ENCODE assay signal across 31 cellular contexts in the genomic region with DNA sequence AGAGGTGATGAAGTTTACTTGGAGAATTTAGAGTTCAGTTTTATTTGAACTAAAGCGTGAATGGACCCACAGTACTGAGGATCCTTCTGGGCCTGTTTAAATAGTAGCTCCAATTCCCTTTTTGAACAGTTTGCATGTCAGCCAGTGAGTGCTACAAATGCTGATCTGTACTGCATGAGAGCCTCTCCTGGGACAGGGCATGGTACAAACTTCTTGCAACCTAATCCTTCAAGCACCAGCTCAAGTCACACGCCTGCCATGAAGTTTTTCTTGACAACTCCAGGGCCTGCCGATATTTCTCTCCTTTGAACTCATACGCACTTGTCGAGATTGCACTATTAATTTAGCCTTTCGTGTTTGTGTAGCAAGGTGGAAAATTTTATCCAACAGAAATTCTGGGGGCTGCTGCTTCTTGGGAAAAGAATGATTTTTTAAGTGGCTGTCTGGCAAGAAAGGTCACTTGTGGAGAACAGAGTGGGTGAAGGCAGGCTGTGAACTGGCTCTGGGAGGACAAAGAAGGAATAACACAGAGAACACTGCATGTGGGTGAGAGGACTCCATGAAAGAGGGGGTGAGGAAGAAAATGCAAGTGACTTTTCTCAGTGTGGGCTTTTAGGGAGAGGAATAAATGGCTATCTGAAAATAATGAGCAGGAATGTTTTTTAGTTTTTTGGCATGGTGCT.
DNase-seq lines count a peak whose midpoint lies in the region; ATAC-seq and TF ChIP-seq lines count a peak whose summit lies in the region.
"Had no signal": no experiment of that assay in that cellular context is flagged by ENCODE, and none has a peak within 500 bp of the region (broad histone marks: within the 10 kb centered on the region; RNA-seq: fewer than 3 reads in every experiment).

No MANE protein-coding gene starts in this region.

- peak overlapping the region; percentile 15 to 52 (median 51) for H3K9ac ChIP-seq in skeletal muscle tissue (ENCODE audit: low read depth in 1 of 3, low read length in 3 of 3)
- H3K9ac ChIP-seq: KMS-11 had no signal

- DNase-seq in coronary artery (ENCODE audit: low spot score) (no peak), right atrium auricular region (ENCODE audit: low spot score) (no peak), nephron progenitor cell (no peak), NCI-H226 (no peak), NAMALWA (ENCODE audit: low spot score) (no peak)
- DNase-seq: activated CD8-positive, alpha-beta T cell treated with anti-CD3 and anti-CD28 coated beads, Interleukin-2, amount 10 ng/mL, durations not matched to agents 7 days and 5 days; activated naive CD4-positive, alpha-beta T cell treated with anti-CD3 and anti-CD28 coated beads, Interleukin-2, amount 50 U/mL, for 16 hours; BE2C; body of pancreas; CD8-positive, alpha-beta T cell; DMS 273 treated with DMSO at 0.1 percent for 48 hours; dorsolateral prefrontal cortex; EL; foreskin keratinocyte; hippocampal formation; MG63; naive thymus-derived CD4-positive, alpha-beta T cell; NCI-H2029; NCI-H2227 treated with DMSO at 0.1 percent for 48 hours; NCI-H526 treated with DMSO at 0.1 percent for 48 hours; NK-92 treated with Interleukin-12 subunit alpha and Interleukin-12 subunit beta, amount 100 ng/mL, for 24 hours; pancreas; stomach had no signal

- ATAC-seq in HG03571 (IDR thresholded peaks at IDR 0.05; ENCODE audit: unreplicated experiment) = no peak
- ATAC-seq in HG02870 (IDR thresholded peaks at IDR 0.05; ENCODE audit: unreplicated experiment) = no peak
- ATAC-seq: activated CD8-positive, alpha-beta T cell treated with anti-CD3 and anti-CD28 coated beads, Interleukin-2, amount 10 ng/mL, durations not matched to agents 7 days and 5 days; activated T-helper 17 cell treated with anti-CD3 and anti-CD28 coated beads, Interleukin-2, amount 50 U/mL, for 72 hours; body of pancreas; CD8-positive, alpha-beta T cell; foreskin keratinocyte; naive thymus-derived CD4-positive, alpha-beta T cell; pancreas had no signal

- no peaks in the 10 kb centered on the region for H3K27me3 ChIP-seq in right atrium auricular region
- no peaks in the 10 kb centered on the region for H3K27me3 ChIP-seq in skeletal muscle tissue (ENCODE audit: control insufficient read depth in 3 of 3, insufficient read depth in 3 of 3, low read length in 3 of 3)
- H3K27me3 ChIP-seq: BE2C, body of pancreas, dorsolateral prefrontal cortex, esophagus muscularis mucosa, foreskin keratinocyte, MG63, pancreas, stomach had no signal

- no peaks in the 10 kb centered on the region for H3K36me3 Mint-ChIP-seq in nephron progenitor cell (ENCODE audit: low read depth)
- H3K36me3 Mint-ChIP-seq: CD8-positive, alpha-beta T cell; naive thymus-derived CD4-positive, alpha-beta T cell had no signal

- H3K27ac ChIP-seq in coronary artery = peak overlapping the region; percentile 9 to 34
- peak overlapping the region; percentile 37 to 71 for H3K27ac ChIP-seq in right atrium auricular region
- H3K27ac ChIP-seq in skeletal muscle tissue (ENCODE audit: low read depth, low read length) = peak overlapping the region; percentile 53
- H3K27ac ChIP-seq: body of pancreas, dorsolateral prefrontal cortex, KMS-11, pancreas, SK-N-MC, stomach had no signal

- peak overlapping the region; percentile 37 for H3K27ac Mint-ChIP-seq in nephron progenitor cell
- H3K27ac Mint-ChIP-seq: activated CD8-positive, alpha-beta T cell treated with anti-CD3 and anti-CD28 coated beads, Interleukin-2, amount 10 ng/mL, durations not matched to agents 7 days and 5 days; activated T-helper 17 cell treated with anti-CD3 and anti-CD28 coated beads, Interleukin-2, amount 50 U/mL, for 72 hours; CD8-positive, alpha-beta T cell; naive thymus-derived CD4-positive, alpha-beta T cell; T-helper 1 cell treated with Interleukin-12 subunit alpha and Interleukin-12 subunit beta and Interleukin-4 antibody, amounts not matched to agents 30 μg/mL and 1 μg/mL, for 36 hours had no signal

- H3K27me3 Mint-ChIP-seq in nephron progenitor cell (ENCODE audit: low read depth, poor library complexity) = peaks cover 3% of the 10 kb centered on the region
- H3K27me3 Mint-ChIP-seq: activated T-helper 17 cell treated with anti-CD3 and anti-CD28 coated beads, Interleukin-2, amount 50 U/mL, for 72 hours had no signal

- H3K36me3 ChIP-seq in right atrium auricular region (no peaks in the 10 kb centered on the region), skeletal muscle tissue (ENCODE audit: control insufficient read depth in 3 of 3, insufficient read depth in 3 of 3, low read length in 3 of 3) (no peaks in the 10 kb centered on the region)
- H3K36me3 ChIP-seq: BE2C, esophagus muscularis mucosa, MG63, pancreas, stomach had no signal

- peaks cover 0 to 14% of the 10 kb centered on the region in 2 donors for H3K4me1 ChIP-seq in right atrium auricular region
- peaks cover 8 to 15% (median 10%) of the 10 kb centered on the region in 3 donors for H3K4me1 ChIP-seq in skeletal muscle tissue (ENCODE audit: control insufficient read depth in 3 of 3, insufficient read depth in 3 of 3, low read length in 3 of 3)
- H3K4me1 ChIP-seq: stomach had no signal

- H3K9me3 ChIP-seq in right atrium auricular region = no peaks in the 10 kb centered on the region
- no peaks in the 10 kb centered on the region for H3K9me3 ChIP-seq in skeletal muscle tissue (ENCODE audit: control insufficient read depth in 3 of 3, low read length in 3 of 3)
- H3K9me3 ChIP-seq: BE2C, body of pancreas, esophagus muscularis mucosa, MG63, pancreas, stomach had no signal

- H3K9me3 Mint-ChIP-seq in nephron progenitor cell = no peaks in the 10 kb centered on the region
- H3K9me3 Mint-ChIP-seq: activated T-helper 17 cell treated with anti-CD3 and anti-CD28 coated beads, Interleukin-2, amount 50 U/mL, for 72 hours; CD8-positive, alpha-beta T cell; T-helper 1 cell treated with Interleukin-12 subunit alpha and Interleukin-12 subunit beta and Interleukin-4 antibody, amounts not matched to agents 30 μg/mL and 1 μg/mL, for 36 hours had no signal

- H3K4me1 Mint-ChIP-seq in nephron progenitor cell = peaks cover 49% of the 10 kb centered on the region
- H3K4me1 Mint-ChIP-seq: activated T-helper 17 cell treated with anti-CD3 and anti-CD28 coated beads, Interleukin-2, amount 50 U/mL, for 72 hours; naive thymus-derived CD4-positive, alpha-beta T cell had no signal

- TF ChIP-seq CTCF in coronary artery (IDR thresholded peaks at IDR 0.05) (no peak), right atrium auricular region (IDR thresholded peaks at IDR 0.05) (no peak), nephron progenitor cell (IDR thresholded peaks at IDR 0.05) (no peak)

- H3K4me3 Mint-ChIP-seq in nephron progenitor cell = no peak overlapping the region
- H3K4me3 Mint-ChIP-seq: activated CD8-positive, alpha-beta T cell treated with anti-CD3 and anti-CD28 coated beads, Interleukin-2, amount 10 ng/mL, durations not matched to agents 7 days and 5 days; activated T-helper 17 cell treated with anti-CD3 and anti-CD28 coated beads, Interleukin-2, amount 50 U/mL, for 72 hours; CD8-positive, alpha-beta T cell; naive thymus-derived CD4-positive, alpha-beta T cell; T-helper 1 cell treated with Interleukin-12 subunit alpha and Interleukin-12 subunit beta and Interleukin-4 antibody, amounts not matched to agents 30 μg/mL and 1 μg/mL, for 36 hours had no signal

- H3K4me3 ChIP-seq in coronary artery (no peak overlapping the region), right atrium auricular region (no peak overlapping the region), skeletal muscle tissue (ENCODE audit: low read length in 3 of 3) (peak overlapping the region in 1 of 3 donors; percentile 1)
- H3K4me3 ChIP-seq: body of pancreas, dorsolateral prefrontal cortex, esophagus muscularis mucosa, MG63, pancreas, SK-N-MC, stomach had no signal
